6 cellular contexts compared by ENCODE assay signal in genomic region chr12:91859347-91859746, GRCh38.
"Had no signal": no experiment of that assay in that cellular context is flagged by ENCODE, and none has a peak within 500 bp of the region (broad histone marks: within the 10 kb centered on the region; RNA-seq: fewer than 3 reads in every experiment).

No MANE protein-coding gene starts in this region.

- H3K27ac ChIP-seq: HL-60 had no signal

- H3K4me3 Mint-ChIP-seq: IgD-negative memory B cell had no signal

- H3K27ac Mint-ChIP-seq: IgD-negative memory B cell had no signal

- ATAC-seq: HepG2, K562 had no signal

- DNase-seq: IMR-90, KBM-7 had no signal

- H3K9me3 Mint-ChIP-seq: IgD-negative memory B cell had no signal

- H3K36me3 Mint-ChIP-seq: IgD-negative memory B cell had no signal
